ENCODE assay signal across 1 cellular context in the genomic region with DNA sequence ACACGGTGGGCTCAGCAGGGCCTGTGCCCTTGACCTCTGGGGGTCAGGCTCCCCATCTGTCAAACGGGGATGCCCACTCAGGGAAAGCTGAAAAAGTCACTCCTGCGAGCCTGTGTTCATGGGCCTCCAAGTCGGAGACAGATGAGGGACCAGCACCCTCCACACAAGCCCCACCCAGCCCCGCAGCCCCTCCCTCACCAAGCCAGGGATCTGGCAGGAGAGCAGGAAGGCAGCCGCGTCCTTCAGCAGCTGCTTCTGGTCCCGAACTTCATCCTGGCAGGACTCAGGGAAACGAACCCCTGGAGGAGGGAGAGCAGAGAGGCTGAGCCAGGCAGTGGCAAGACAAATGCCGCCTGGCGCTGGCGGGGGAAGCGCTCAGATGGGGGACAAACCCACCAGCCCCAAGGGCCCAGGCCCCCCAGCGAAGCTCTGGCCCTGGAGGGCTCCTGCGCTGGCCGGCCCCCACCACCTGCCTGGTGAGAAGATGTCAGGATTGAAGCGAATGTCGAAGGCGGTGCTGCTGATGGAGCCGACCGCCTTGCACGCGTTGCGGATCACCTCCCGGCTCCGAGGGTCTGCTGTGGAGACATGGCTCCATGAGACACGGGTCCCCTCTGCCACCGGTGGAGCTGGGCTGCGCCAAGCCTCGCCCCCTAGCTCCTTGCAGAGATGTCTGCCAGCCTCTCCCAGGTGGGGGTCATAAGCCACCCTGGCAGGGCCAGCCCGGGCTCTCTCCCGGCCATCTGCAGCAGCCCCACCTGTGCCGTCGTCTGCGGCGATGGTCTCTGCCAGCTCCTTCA.
TF ChIP-seq lines count a peak whose summit lies in the region.

No MANE protein-coding gene starts in this region.

TF ChIP-seq in HepG2, 621 proteins besides CTCF, POLR2A, EP300 and RAD21:
- TF ChIP-seq AGO2 (optimal IDR thresholded peaks at IDR 0.05; ENCODE audit: low read depth, low read length) (peak; percentile 43), SNRNP70 (IDR thresholded peaks at IDR 0.05; ENCODE audit: low read depth, low read length) (no peak), RBFOX2 (IDR thresholded peaks at IDR 0.05; ENCODE audit: low read depth, low read length) (0 out of 2 replicates have a peak, but pooled peaks have one; percentile 28)
